In genomic region chr2:121010998-121011397, GRCh38 we compare ENCODE assay signal across 38 cellular contexts.
"Had no signal": no experiment of that assay in that cellular context is flagged by ENCODE, and none has a peak within 500 bp of the region (broad histone marks: within the 10 kb centered on the region; RNA-seq: fewer than 3 reads in every experiment).

No MANE protein-coding gene starts in this region.

- H3K4me1 Mint-ChIP-seq: activated naive CD4-positive, alpha-beta T cell treated with anti-CD3 and anti-CD28 coated beads, Interleukin-2, amount 10 ng/mL, durations not matched to agents 7 days and 5 days; activated naive CD4-positive, alpha-beta T cell treated with anti-CD3 and anti-CD28 coated beads, Interleukin-2, amount 50 U/mL, for 24 hours; activated naive CD8-positive, alpha-beta T cell treated with anti-CD3 and anti-CD28 coated beads for 36 hours; activated naive CD8-positive, alpha-beta T cell treated with anti-CD3 and anti-CD28 coated beads, Interleukin-2, amount 10 ng/mL, durations not matched to agents 7 days and 5 days; activated naive CD8-positive, alpha-beta T cell treated with anti-CD3 and anti-CD28 coated beads, Interleukin-2, amount 50 U/mL, for 24 hours; activated T-helper 17 cell treated with anti-CD3 and anti-CD28 coated beads, Interleukin-2, amount 50 U/mL, for 72 hours; central memory CD8-positive, alpha-beta T cell had no signal

- FAIRE-seq: astrocyte, bronchial epithelial cell had no signal

- H3K4me3 ChIP-seq: adrenal gland, ascending aorta, body of pancreas, breast epithelium, cardiac muscle cell had no signal

- ATAC-seq: activated naive CD4-positive, alpha-beta T cell treated with anti-CD3 and anti-CD28 coated beads, Interleukin-2, amount 50 U/mL, for 72 hours; activated naive CD8-positive, alpha-beta T cell treated with anti-CD3 and anti-CD28 coated beads, Interleukin-2, amount 50 U/mL, for 24 hours; activated T-cell treated with anti-CD3 and anti-CD28 coated beads, Interleukin-2, amount 50 U/mL, for 4 hours; activated T-cell treated with anti-CD3 and anti-CD28 coated beads, Interleukin-2, amount 50 U/mL, for 72 hours; activated T-helper 17 cell treated with anti-CD3 and anti-CD28 coated beads, Interleukin-2, amount 50 U/mL, for 72 hours; body of pancreas had no signal

- H3K4me1 ChIP-seq: adrenal gland, ascending aorta, body of pancreas, breast epithelium had no signal

- H3K9me3 Mint-ChIP-seq: activated naive CD4-positive, alpha-beta T cell treated with anti-CD3 and anti-CD28 coated beads, Interleukin-2, amount 10 ng/mL, durations not matched to agents 7 days and 5 days; activated T-helper 1 cell treated with anti-CD3 and anti-CD28 coated beads, Interleukin-12 subunit alpha, Interleukin-12 subunit beta, Interleukin-2, Interleukin-4 antibody, amounts not matched to agents 30 ng/mL and 10 ng/mL and 1 ng/mL, durations not matched to agents 14 hours and 24 hours and 36 hours; activated T-helper 2 cell treated with anti-CD3 and anti-CD28 coated beads, Interferon-gamma antibody, Interleukin-2, Interleukin-4, amounts not matched to agents 10 μg/mL and 5 μg/mL and 100 μg/mL, durations not matched to agents 14 hours and 24 hours and 36 hours had no signal

- H3K36me3 ChIP-seq: adrenal gland, ascending aorta, brain microvascular endothelial cell, breast epithelium, cardiac muscle cell had no signal

- H3K27ac Mint-ChIP-seq: activated naive CD4-positive, alpha-beta T cell treated with anti-CD3 and anti-CD28 coated beads for 36 hours; activated naive CD4-positive, alpha-beta T cell treated with anti-CD3 and anti-CD28 coated beads, Interleukin-2, amount 10 ng/mL, durations not matched to agents 7 days and 5 days; activated naive CD4-positive, alpha-beta T cell treated with anti-CD3 and anti-CD28 coated beads, Interleukin-2, amount 50 U/mL, for 24 hours; activated naive CD4-positive, alpha-beta T cell treated with anti-CD3 and anti-CD28 coated beads, Interleukin-2, amount 50 U/mL, for 72 hours; activated naive CD8-positive, alpha-beta T cell; activated naive CD8-positive, alpha-beta T cell treated with anti-CD3 and anti-CD28 coated beads for 36 hours; activated naive CD8-positive, alpha-beta T cell treated with anti-CD3 and anti-CD28 coated beads, Interleukin-2, amount 10 ng/mL, durations not matched to agents 7 days and 5 days; activated naive CD8-positive, alpha-beta T cell treated with anti-CD3 and anti-CD28 coated beads, Interleukin-2, amount 50 U/mL, for 24 hours; activated T-cell treated with anti-CD3 and anti-CD28 coated beads, Interleukin-2, amount 50 U/mL, for 24 hours; activated T-cell treated with anti-CD3 and anti-CD28 coated beads, Interleukin-2, amount 50 U/mL, for 72 hours; activated T-helper 1 cell treated with anti-CD3 and anti-CD28 coated beads, Interleukin-12 subunit alpha, Interleukin-12 subunit beta, Interleukin-2, Interleukin-4 antibody, amounts not matched to agents 30 ng/mL and 10 ng/mL and 1 ng/mL, durations not matched to agents 14 hours and 24 hours and 36 hours; activated T-helper 17 cell treated with anti-CD3 and anti-CD28 coated beads, Interleukin-2, amount 50 U/mL, for 72 hours; activated T-helper 2 cell treated with anti-CD3 and anti-CD28 coated beads, Interferon-gamma antibody, Interleukin-2, Interleukin-4, amounts not matched to agents 10 μg/mL and 5 μg/mL and 100 μg/mL, durations not matched to agents 14 hours and 24 hours and 36 hours; brain had no signal

- H3K9me3 ChIP-seq: adrenal gland, ascending aorta had no signal

- H3K36me3 Mint-ChIP-seq: activated naive CD4-positive, alpha-beta T cell treated with anti-CD3 and anti-CD28 coated beads, Interleukin-2, amount 10 ng/mL, durations not matched to agents 7 days and 5 days; activated naive CD4-positive, alpha-beta T cell treated with anti-CD3 and anti-CD28 coated beads, Interleukin-2, amount 50 U/mL, for 24 hours; activated naive CD8-positive, alpha-beta T cell; activated naive CD8-positive, alpha-beta T cell treated with anti-CD3 and anti-CD28 coated beads for 36 hours; activated naive CD8-positive, alpha-beta T cell treated with anti-CD3 and anti-CD28 coated beads, Interleukin-2, amount 10 ng/mL, durations not matched to agents 7 days and 5 days; brain had no signal

- H3K27ac ChIP-seq: adrenal gland, ascending aorta, body of pancreas, brain microvascular endothelial cell, breast epithelium, cardiac muscle cell had no signal

- H3K4me3 Mint-ChIP-seq: activated naive CD4-positive, alpha-beta T cell treated with anti-CD3 and anti-CD28 coated beads for 36 hours; activated naive CD4-positive, alpha-beta T cell treated with anti-CD3 and anti-CD28 coated beads, Interleukin-2, amount 10 ng/mL, durations not matched to agents 7 days and 5 days; activated naive CD4-positive, alpha-beta T cell treated with anti-CD3 and anti-CD28 coated beads, Interleukin-2, amount 50 U/mL, for 24 hours; activated naive CD8-positive, alpha-beta T cell; activated naive CD8-positive, alpha-beta T cell treated with anti-CD3 and anti-CD28 coated beads for 36 hours; activated naive CD8-positive, alpha-beta T cell treated with anti-CD3 and anti-CD28 coated beads, Interleukin-2, amount 10 ng/mL, durations not matched to agents 7 days and 5 days; activated naive CD8-positive, alpha-beta T cell treated with anti-CD3 and anti-CD28 coated beads, Interleukin-2, amount 50 U/mL, for 24 hours; activated T-cell treated with anti-CD3 and anti-CD28 coated beads, Interleukin-2, amount 50 U/mL, for 24 hours; activated T-cell treated with anti-CD3 and anti-CD28 coated beads, Interleukin-2, amount 50 U/mL, for 4 hours; activated T-cell treated with anti-CD3 and anti-CD28 coated beads, Interleukin-2, amount 50 U/mL, for 72 hours; activated T-helper 1 cell treated with anti-CD3 and anti-CD28 coated beads, Interleukin-12 subunit alpha, Interleukin-12 subunit beta, Interleukin-2, Interleukin-4 antibody, amounts not matched to agents 30 ng/mL and 10 ng/mL and 1 ng/mL, durations not matched to agents 14 hours and 24 hours and 36 hours; activated T-helper 17 cell treated with anti-CD3 and anti-CD28 coated beads, Interleukin-2, amount 50 U/mL, for 72 hours; brain; central memory CD8-positive, alpha-beta T cell had no signal

- DNase-seq: activated effector memory CD4-positive, alpha-beta T cell treated with Interleukin-2 at 50 U/mL for 16 hours; activated gamma-delta T cell; activated gamma-delta T cell treated with Interleukin-2 at 50 U/mL for 16 hours; activated naive CD4-positive, alpha-beta T cell; activated naive CD4-positive, alpha-beta T cell treated with anti-CD3 and anti-CD28 coated beads for 36 hours; activated naive CD4-positive, alpha-beta T cell treated with anti-CD3 and anti-CD28 coated beads, Interleukin-2, amount 10 ng/mL, durations not matched to agents 7 days and 5 days; activated naive CD4-positive, alpha-beta T cell treated with anti-CD3 and anti-CD28 coated beads, Interleukin-2, amount 50 U/mL, for 16 hours; activated naive CD4-positive, alpha-beta T cell treated with Interleukin-2 at 50 U/mL for 16 hours; activated naive CD8-positive, alpha-beta T cell treated with anti-CD3 and anti-CD28 coated beads for 36 hours; activated naive CD8-positive, alpha-beta T cell treated with anti-CD3 and anti-CD28 coated beads, Interleukin-2, amount 10 ng/mL, durations not matched to agents 7 days and 5 days; activated naive CD8-positive, alpha-beta T cell treated with anti-CD3 and anti-CD28 coated beads, Interleukin-2, amount 50 U/mL, for 24 hours; activated T-cell treated with anti-CD3 and anti-CD28 coated beads, Interleukin-2, amount 50 U/mL, for 24 hours; activated T-cell treated with anti-CD3 and anti-CD28 coated beads, Interleukin-2, amount 50 U/mL, for 4 hours; activated T-cell treated with anti-CD3 and anti-CD28 coated beads, Interleukin-2, amount 50 U/mL, for 48 hours; activated T-cell treated with anti-CD3 and anti-CD28 coated beads, Interleukin-2, amount 50 U/mL, for 72 hours; adrenal gland; amniotic stem cell; amygdala; anterior cingulate cortex; aorta; body of pancreas; brain microvascular endothelial cell; caudate nucleus; central memory CD4-positive, alpha-beta T cell; cerebellar nuclear complex had no signal

- H3K27me3 Mint-ChIP-seq: activated naive CD4-positive, alpha-beta T cell treated with anti-CD3 and anti-CD28 coated beads, Interleukin-2, amount 10 ng/mL, durations not matched to agents 7 days and 5 days had no signal
